Comparison of ENCODE assay signal across 1 cellular context in the genomic region with DNA sequence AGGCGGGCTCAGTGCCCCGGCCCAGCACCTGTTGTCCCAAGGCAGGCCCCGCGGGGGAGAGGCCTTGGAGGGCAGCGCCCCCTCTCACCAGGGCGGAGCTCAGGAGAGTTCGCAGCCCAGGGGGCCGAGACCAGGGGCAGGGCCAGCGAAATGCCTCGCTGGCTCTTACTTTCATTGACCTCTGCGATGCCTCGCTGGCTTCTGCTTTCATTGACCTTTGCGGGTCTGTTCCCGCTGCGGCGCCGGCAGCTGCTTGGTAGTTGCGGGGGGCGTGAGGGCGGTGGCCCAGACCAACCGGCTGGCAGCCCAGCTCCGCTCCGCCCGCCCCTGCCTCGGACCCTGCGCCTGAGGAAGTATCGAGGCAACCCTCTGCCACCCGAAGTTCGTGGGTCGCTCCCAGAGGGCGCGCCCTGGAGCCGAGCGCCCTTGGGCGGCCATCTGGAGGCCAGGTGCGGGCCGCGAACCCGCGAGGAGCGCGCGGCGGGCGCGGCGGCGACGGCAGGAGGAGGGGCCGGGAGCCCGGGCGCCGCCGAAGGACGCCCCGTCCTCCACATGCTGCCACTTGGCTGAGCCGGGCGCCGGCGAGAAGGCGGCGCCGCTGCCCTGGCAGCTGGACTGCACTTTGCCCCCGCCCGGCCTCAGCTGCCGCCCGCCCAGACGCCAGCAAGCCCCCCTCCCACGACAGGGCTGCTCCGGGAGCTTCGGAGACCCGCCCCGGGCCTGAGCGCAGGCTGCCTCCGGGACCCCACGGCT.
TF ChIP-seq lines count a peak whose summit lies in the region.

No MANE protein-coding gene starts in this region.

TF ChIP-seq in HepG2, 621 proteins besides CTCF, POLR2A, EP300 and RAD21 (continued from another document and continues in another):
- no peak for TF ChIP-seq SRSF4 (IDR thresholded peaks at IDR 0.05; ENCODE audit: low read depth, low read length, poor library complexity, severe bottlenecking)
- TF ChIP-seq CBX1 (IDR thresholded peaks at IDR 0.05; ENCODE audit: low read depth), result no peak
- TF ChIP-seq ZNF343 (CRISPR knock-in tag; IDR thresholded peaks at IDR 0.05), result no peak
- TF ChIP-seq, protein P1, sequence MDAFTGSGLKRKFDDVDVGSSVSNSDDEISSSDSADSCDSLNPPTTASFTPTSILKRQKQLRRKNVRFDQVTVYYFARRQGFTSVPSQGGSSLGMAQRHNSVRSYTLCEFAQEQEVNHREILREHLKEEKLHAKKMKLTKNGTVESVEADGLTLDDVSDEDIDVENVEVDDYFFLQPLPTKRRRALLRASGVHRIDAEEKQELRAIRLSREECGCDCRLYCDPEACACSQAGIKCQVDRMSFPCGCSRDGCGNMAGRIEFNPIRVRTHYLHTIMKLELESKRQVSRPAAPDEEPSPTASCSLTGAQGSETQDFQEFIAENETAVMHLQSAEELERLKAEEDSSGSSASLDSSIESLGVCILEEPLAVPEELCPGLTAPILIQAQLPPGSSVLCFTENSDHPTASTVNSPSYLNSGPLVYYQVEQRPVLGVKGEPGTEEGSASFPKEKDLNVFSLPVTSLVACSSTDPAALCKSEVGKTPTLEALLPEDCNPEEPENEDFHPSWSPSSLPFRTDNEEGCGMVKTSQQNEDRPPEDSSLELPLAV (CRISPR knock-in tag; conservative IDR thresholded peaks at IDR 0.05; ENCODE audit: low read depth), result 0 out of 2 replicates have a peak, but pooled peaks have one; percentile 50
- TF ChIP-seq ZNF441 (CRISPR knock-in tag; IDR thresholded peaks at IDR 0.05; ENCODE audit: borderline replicate concordance), result peak; percentile 93
- TF ChIP-seq, protein P2, sequence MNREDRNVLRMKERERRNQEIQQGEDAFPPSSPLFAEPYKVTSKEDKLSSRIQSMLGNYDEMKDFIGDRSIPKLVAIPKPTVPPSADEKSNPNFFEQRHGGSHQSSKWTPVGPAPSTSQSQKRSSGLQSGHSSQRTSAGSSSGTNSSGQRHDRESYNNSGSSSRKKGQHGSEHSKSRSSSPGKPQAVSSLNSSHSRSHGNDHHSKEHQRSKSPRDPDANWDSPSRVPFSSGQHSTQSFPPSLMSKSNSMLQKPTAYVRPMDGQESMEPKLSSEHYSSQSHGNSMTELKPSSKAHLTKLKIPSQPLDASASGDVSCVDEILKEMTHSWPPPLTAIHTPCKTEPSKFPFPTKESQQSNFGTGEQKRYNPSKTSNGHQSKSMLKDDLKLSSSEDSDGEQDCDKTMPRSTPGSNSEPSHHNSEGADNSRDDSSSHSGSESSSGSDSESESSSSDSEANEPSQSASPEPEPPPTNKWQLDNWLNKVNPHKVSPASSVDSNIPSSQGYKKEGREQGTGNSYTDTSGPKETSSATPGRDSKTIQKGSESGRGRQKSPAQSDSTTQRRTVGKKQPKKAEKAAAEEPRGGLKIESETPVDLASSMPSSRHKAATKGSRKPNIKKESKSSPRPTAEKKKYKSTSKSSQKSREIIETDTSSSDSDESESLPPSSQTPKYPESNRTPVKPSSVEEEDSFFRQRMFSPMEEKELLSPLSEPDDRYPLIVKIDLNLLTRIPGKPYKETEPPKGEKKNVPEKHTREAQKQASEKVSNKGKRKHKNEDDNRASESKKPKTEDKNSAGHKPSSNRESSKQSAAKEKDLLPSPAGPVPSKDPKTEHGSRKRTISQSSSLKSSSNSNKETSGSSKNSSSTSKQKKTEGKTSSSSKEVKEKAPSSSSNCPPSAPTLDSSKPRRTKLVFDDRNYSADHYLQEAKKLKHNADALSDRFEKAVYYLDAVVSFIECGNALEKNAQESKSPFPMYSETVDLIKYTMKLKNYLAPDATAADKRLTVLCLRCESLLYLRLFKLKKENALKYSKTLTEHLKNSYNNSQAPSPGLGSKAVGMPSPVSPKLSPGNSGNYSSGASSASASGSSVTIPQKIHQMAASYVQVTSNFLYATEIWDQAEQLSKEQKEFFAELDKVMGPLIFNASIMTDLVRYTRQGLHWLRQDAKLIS (CRISPR knock-in tag; IDR thresholded peaks at IDR 0.05), result no peak
- TF ChIP-seq ZBTB21 (CRISPR knock-in tag; IDR thresholded peaks at IDR 0.05), result no peak
- peak; percentile 61; the same call in 1 of the 2 replicates for TF ChIP-seq ZKSCAN8 (CRISPR knock-in tag; IDR thresholded peaks at IDR 0.05; ENCODE audit: borderline replicate concordance)
- no peak for TF ChIP-seq ATM (IDR thresholded peaks at IDR 0.05; ENCODE audit: borderline replicate concordance)
- TF ChIP-seq ZNF549 (CRISPR knock-in tag; IDR thresholded peaks at IDR 0.05), result no peak
- peak; percentile 40; the same call in 1 of the 2 replicates for TF ChIP-seq RCOR2 (CRISPR knock-in tag; IDR thresholded peaks at IDR 0.05)
- TF ChIP-seq, protein P3, sequence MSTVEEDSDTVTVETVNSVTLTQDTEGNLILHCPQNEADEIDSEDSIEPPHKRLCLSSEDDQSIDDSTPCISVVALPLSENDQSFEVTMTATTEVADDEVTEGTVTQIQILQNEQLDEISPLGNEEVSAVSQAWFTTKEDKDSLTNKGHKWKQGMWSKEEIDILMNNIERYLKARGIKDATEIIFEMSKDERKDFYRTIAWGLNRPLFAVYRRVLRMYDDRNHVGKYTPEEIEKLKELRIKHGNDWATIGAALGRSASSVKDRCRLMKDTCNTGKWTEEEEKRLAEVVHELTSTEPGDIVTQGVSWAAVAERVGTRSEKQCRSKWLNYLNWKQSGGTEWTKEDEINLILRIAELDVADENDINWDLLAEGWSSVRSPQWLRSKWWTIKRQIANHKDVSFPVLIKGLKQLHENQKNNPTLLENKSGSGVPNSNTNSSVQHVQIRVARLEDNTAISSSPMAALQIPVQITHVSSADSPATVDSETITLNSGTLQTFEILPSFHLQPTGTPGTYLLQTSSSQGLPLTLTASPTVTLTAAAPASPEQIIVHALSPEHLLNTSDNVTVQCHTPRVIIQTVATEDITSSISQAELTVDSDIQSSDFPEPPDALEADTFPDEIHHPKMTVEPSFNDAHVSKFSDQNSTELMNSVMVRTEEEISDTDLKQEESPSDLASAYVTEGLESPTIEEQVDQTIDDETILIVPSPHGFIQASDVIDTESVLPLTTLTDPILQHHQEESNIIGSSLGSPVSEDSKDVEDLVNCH (CRISPR knock-in tag; IDR thresholded peaks at IDR 0.05), result no peak
- peak; percentile 81; the same call in 1 of the 2 replicates for TF ChIP-seq ZBTB20 (CRISPR knock-in tag; IDR thresholded peaks at IDR 0.05; ENCODE audit: borderline replicate concordance, low read depth)
- no peak for TF ChIP-seq PCBP2 (optimal IDR thresholded peaks at IDR 0.05; ENCODE audit: low read depth, low read length, poor library complexity, severe bottlenecking)
- no peak for TF ChIP-seq FOXK2 (IDR thresholded peaks at IDR 0.05)
- peak; percentile 76 for TF ChIP-seq ZNF350 (CRISPR knock-in tag; IDR thresholded peaks at IDR 0.05; ENCODE audit: borderline replicate concordance, low read depth)
- peak; percentile 45; the same call in 1 of the 2 replicates for TF ChIP-seq POLR2AphosphoS5 (IDR thresholded peaks at IDR 0.05; ENCODE audit: low read depth, low read length)
- no peak for TF ChIP-seq CBX2 (IDR thresholded peaks at IDR 0.05; ENCODE audit: low read depth, low read length)
- TF ChIP-seq CBX2 (CRISPR knock-in tag; IDR thresholded peaks at IDR 0.05; ENCODE audit: low read depth), result no peak
- TF ChIP-seq FOXJ3 (CRISPR knock-in tag; IDR thresholded peaks at IDR 0.05; ENCODE audit: borderline replicate concordance), result 0 out of 2 replicates have a peak, but pooled peaks have one; percentile 70
- TF ChIP-seq, protein P4, sequence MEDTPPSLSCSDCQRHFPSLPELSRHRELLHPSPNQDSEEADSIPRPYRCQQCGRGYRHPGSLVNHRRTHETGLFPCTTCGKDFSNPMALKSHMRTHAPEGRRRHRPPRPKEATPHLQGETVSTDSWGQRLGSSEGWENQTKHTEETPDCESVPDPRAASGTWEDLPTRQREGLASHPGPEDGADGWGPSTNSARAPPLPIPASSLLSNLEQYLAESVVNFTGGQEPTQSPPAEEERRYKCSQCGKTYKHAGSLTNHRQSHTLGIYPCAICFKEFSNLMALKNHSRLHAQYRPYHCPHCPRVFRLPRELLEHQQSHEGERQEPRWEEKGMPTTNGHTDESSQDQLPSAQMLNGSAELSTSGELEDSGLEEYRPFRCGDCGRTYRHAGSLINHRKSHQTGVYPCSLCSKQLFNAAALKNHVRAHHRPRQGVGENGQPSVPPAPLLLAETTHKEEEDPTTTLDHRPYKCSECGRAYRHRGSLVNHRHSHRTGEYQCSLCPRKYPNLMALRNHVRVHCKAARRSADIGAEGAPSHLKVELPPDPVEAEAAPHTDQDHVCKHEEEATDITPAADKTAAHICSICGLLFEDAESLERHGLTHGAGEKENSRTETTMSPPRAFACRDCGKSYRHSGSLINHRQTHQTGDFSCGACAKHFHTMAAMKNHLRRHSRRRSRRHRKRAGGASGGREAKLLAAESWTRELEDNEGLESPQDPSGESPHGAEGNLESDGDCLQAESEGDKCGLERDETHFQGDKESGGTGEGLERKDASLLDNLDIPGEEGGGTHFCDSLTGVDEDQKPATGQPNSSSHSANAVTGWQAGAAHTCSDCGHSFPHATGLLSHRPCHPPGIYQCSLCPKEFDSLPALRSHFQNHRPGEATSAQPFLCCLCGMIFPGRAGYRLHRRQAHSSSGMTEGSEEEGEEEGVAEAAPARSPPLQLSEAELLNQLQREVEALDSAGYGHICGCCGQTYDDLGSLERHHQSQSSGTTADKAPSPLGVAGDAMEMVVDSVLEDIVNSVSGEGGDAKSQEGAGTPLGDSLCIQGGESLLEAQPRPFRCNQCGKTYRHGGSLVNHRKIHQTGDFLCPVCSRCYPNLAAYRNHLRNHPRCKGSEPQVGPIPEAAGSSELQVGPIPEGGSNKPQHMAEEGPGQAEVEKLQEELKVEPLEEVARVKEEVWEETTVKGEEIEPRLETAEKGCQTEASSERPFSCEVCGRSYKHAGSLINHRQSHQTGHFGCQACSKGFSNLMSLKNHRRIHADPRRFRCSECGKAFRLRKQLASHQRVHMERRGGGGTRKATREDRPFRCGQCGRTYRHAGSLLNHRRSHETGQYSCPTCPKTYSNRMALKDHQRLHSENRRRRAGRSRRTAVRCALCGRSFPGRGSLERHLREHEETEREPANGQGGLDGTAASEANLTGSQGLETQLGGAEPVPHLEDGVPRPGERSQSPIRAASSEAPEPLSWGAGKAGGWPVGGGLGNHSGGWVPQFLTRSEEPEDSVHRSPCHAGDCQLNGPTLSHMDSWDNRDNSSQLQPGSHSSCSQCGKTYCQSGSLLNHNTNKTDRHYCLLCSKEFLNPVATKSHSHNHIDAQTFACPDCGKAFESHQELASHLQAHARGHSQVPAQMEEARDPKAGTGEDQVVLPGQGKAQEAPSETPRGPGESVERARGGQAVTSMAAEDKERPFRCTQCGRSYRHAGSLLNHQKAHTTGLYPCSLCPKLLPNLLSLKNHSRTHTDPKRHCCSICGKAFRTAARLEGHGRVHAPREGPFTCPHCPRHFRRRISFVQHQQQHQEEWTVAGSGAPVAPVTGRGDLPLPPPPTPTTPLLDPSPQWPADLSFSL (CRISPR knock-in tag; IDR thresholded peaks at IDR 0.05), result no peak
- TF ChIP-seq MBD4 (IDR thresholded peaks at IDR 0.05; ENCODE audit: borderline replicate concordance, low read length), result no peak
- TF ChIP-seq AHR (CRISPR knock-in tag; IDR thresholded peaks at IDR 0.05), result peak; percentile 88; the same call in 1 of the 2 replicates
- TF ChIP-seq FOXP1 (IDR thresholded peaks at IDR 0.05), result no peak
- TF ChIP-seq FOXP1 (CRISPR knock-in tag; IDR thresholded peaks at IDR 0.05), result 0 out of 2 replicates have a peak, but pooled peaks have one; percentile 29
- TF ChIP-seq, protein P5, sequence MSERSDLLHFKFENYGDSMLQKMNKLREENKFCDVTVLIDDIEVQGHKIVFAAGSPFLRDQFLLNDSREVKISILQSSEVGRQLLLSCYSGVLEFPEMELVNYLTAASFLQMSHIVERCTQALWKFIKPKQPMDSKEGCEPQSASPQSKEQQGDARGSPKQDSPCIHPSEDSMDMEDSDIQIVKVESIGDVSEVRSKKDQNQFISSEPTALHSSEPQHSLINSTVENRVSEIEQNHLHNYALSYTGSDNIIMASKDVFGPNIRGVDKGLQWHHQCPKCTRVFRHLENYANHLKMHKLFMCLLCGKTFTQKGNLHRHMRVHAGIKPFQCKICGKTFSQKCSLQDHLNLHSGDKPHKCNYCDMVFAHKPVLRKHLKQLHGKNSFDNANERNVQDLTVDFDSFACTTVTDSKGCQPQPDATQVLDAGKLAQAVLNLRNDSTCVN (CRISPR knock-in tag; IDR thresholded peaks at IDR 0.05; ENCODE audit: borderline replicate concordance), result no peak; the same call in 1 of the 2 replicates
- no peak for TF ChIP-seq ZBTB8A (CRISPR knock-in tag; IDR thresholded peaks at IDR 0.05; ENCODE audit: borderline replicate concordance, low read depth)
- no peak; the same call in none of the 2 replicates for TF ChIP-seq NR2C2 (CRISPR knock-in tag; IDR thresholded peaks at IDR 0.05; ENCODE audit: borderline replicate concordance)
- no peak for TF ChIP-seq ZNF883 (CRISPR knock-in tag; IDR thresholded peaks at IDR 0.05; ENCODE audit: not compliant biosample characterization)
- TF ChIP-seq, protein P6, sequence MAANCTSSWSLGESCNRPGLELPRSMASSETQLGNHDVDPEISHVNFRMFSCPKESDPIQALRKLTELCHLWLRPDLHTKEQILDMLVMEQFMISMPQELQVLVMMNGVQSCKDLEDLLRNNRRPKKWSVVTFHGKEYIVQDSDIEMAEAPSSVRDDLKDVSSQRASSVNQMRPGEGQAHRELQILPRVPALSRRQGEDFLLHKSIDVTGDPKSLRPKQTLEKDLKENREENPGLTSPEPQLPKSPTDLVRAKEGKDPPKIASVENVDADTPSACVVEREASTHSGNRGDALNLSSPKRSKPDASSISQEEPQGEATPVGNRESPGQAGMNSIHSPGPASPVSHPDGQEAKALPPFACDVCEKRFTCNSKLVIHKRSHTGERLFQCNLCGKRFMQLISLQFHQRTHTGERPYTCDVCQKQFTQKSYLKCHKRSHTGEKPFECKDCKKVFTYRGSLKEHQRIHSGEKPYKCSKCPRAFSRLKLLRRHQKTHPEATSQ (CRISPR knock-in tag; IDR thresholded peaks at IDR 0.05; ENCODE audit: borderline replicate concordance), result no peak; the same call in 1 of the 2 replicates
- TF ChIP-seq HNF4G (IDR thresholded peaks at IDR 0.05; ENCODE audit: borderline replicate concordance, low read depth, low read length), result peak; percentile 62
- peak; percentile 85; the same call in 1 of the 2 replicates for TF ChIP-seq HNF4G (CRISPR knock-in tag; IDR thresholded peaks at IDR 0.05; ENCODE audit: borderline replicate concordance, low read depth)
- TF ChIP-seq, protein P7, sequence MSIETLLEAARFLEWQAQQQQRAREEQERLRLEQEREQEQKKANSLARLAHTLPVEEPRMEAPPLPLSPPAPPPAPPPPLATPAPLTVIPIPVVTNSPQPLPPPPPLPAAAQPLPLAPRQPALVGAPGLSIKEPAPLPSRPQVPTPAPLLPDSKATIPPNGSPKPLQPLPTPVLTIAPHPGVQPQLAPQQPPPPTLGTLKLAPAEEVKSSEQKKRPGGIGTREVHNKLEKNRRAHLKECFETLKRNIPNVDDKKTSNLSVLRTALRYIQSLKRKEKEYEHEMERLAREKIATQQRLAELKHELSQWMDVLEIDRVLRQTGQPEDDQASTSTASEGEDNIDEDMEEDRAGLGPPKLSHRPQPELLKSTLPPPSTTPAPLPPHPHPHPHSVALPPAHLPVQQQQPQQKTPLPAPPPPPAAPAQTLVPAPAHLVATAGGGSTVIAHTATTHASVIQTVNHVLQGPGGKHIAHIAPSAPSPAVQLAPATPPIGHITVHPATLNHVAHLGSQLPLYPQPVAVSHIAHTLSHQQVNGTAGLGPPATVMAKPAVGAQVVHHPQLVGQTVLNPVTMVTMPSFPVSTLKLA (IDR thresholded peaks at IDR 0.05), result no peak
- peak; percentile 74 for TF ChIP-seq SP4 (CRISPR knock-in tag; IDR thresholded peaks at IDR 0.05)
- TF ChIP-seq ADNP (CRISPR knock-in tag; IDR thresholded peaks at IDR 0.05), result 0 out of 2 replicates have a peak, but pooled peaks have one; percentile 57
- 0 out of 2 replicates have a peak, but pooled peaks have one; percentile 1 for TF ChIP-seq SUZ12 (IDR thresholded peaks at IDR 0.05; ENCODE audit: low read depth, low read length)
- peak; percentile 67 for TF ChIP-seq REPIN1 (CRISPR knock-in tag; IDR thresholded peaks at IDR 0.05; ENCODE audit: borderline replicate concordance, low read depth)
- TF ChIP-seq NCOA5 (CRISPR knock-in tag; IDR thresholded peaks at IDR 0.05), result no peak
- peak; percentile 71 for TF ChIP-seq HNRNPLL (IDR thresholded peaks at IDR 0.05; ENCODE audit: low read depth, low read length, poor library complexity, severe bottlenecking)
